ENCODE assay signal across 10 cellular contexts in genomic region chr7:16668049-16668858, GRCh38. TPM values are rescaled to one million over a fixed set of nuclear protein-coding genes. Genes with fewer than 3 reads are reported as not detected.
DNase-seq lines count a peak whose midpoint lies in the region; ATAC-seq and TF ChIP-seq lines count a peak whose summit lies in the region.
"Had no signal": no experiment of that assay in that cellular context is flagged by ENCODE, and none has a peak within 500 bp of the region (broad histone marks: within the 10 kb centered on the region; RNA-seq: fewer than 3 reads in every experiment).

No MANE protein-coding gene starts in this region.

- no peaks in the 10 kb centered on the region for H3K27me3 Mint-ChIP-seq in CD14-positive monocyte (ENCODE audit: low read depth in 3 of 3)
- H3K27me3 Mint-ChIP-seq: naive B cell had no signal

- H3K4me1 ChIP-seq in esophagus (ENCODE audit: control insufficient read depth in 2 of 2, insufficient read depth in 2 of 2, low read length in 1 of 2) = peaks cover 0 to 2% of the 10 kb centered on the region in 2 donors

- no peaks in the 10 kb centered on the region for H3K9me3 ChIP-seq in esophagus (ENCODE audit: control insufficient read depth in 2 of 2, insufficient read depth in 1 of 2, low read depth in 1 of 2, low read length in 1 of 2)

- H3K27me3 ChIP-seq in esophagus (ENCODE audit: control insufficient read depth in 1 of 2, insufficient read depth in 2 of 2, low read length in 2 of 2) = no peaks in the 10 kb centered on the region

- H3K4me3 Mint-ChIP-seq in CD14-positive monocyte = peak overlapping the region; percentile 11 to 23
- H3K4me3 Mint-ChIP-seq: naive B cell had no signal

- H3K36me3 ChIP-seq in esophagus (ENCODE audit: control insufficient read depth in 2 of 2, insufficient read depth in 2 of 2, low read length in 1 of 2) = no peaks in the 10 kb centered on the region

- 34 to 48% methylated on average over 11 of the region's 11 CpGs for WGBS in esophagus, 2 donors

- peak overlapping the region; percentile 50 to 58 for H3K27ac ChIP-seq in esophagus (ENCODE audit: low read depth in 2 of 2, low read length in 1 of 2)
- H3K27ac ChIP-seq: VCaP had no signal

- H3K4me1 Mint-ChIP-seq in CD14-positive monocyte = peaks cover 20% of the 10 kb centered on the region

- H3K4me3 ChIP-seq in esophagus (ENCODE audit: low read depth in 1 of 2, low read length in 2 of 2) = no peak overlapping the region

- peak overlapping the region; percentile 61 to 92 (median 84) for H3K27ac Mint-ChIP-seq in CD14-positive monocyte
- H3K27ac Mint-ChIP-seq: naive B cell had no signal

- intact Hi-C loops in CD14-positive monocyte (cut with micrococcal nuclease) = no loop called here

- TF ChIP-seq CTCF in CD14-positive monocyte (IDR thresholded peaks at IDR 0.05) (no peak), omental fat pad (IDR thresholded peaks at IDR 0.05) (no peak)

- peaks cover 22 to 41% of the 10 kb centered on the region in 2 donors for H3K36me3 Mint-ChIP-seq in CD14-positive monocyte

- peak; percentile 82 for DNase-seq in CD14-positive monocyte (ENCODE audit: low spot score)
- peak; percentile 82 for DNase-seq in NOMO-1 treated with dmso at 0.1 percent for 144 hours (lab: John Stamatoyannopoulos, UW; ENCODE audit: unreplicated experiment)
- peak; percentile 76 for DNase-seq in omental fat pad (ENCODE audit: low spot score)
- DNase-seq in OCI-M2 (lab: John Stamatoyannopoulos, UW; ENCODE audit: unreplicated experiment) = no peak
- DNase-seq in NCI-H446 treated with DMSO at 0.1 percent for 48 hours (lab: John Stamatoyannopoulos, UW) = no peak
- DNase-seq: naive B cell had no signal

- ATAC-seq in omental fat pad (ENCODE audit: low FRiP score) = peak; percentile 94
- no peak for ATAC-seq in GM21576 (IDR thresholded peaks at IDR 0.05; ENCODE audit: unreplicated experiment)
- no peak for ATAC-seq in GM21360 (IDR thresholded peaks at IDR 0.05; ENCODE audit: unreplicated experiment)

- peaks cover 0 to 3% (median 0%) of the 10 kb centered on the region in 7 donors for H3K9me3 Mint-ChIP-seq in CD14-positive monocyte

RNA-seq across cellular contexts. Expression of gene BZW2, which starts 22.3 kb away (rescaled TPM):
- polyA plus RNA-seq in CD14-positive monocyte (10 to 100 TPM; 36.4 to 45.2 TPM), esophagus (10 to 100 TPM; 32.9 to 47.9 TPM)
- total RNA-seq in omental fat pad = 10 to 100 TPM; 44.9 to 92.7 (median 55.4) TPM

RNA-seq across cellular contexts. Expression of gene ANKMY2, which starts 22.7 kb away (rescaled TPM):
- polyA plus RNA-seq in CD14-positive monocyte (1 to 10 TPM; 4.8 to 7.5 TPM), esophagus (1 to 10 TPM; 5.0 to 5.9 TPM)
- 10 to 100 TPM in 3 of 4 donors, 1 to 10 TPM in 1; 7.4 to 15.9 (median 11.4) TPM for total RNA-seq in omental fat pad

Comparison
In these comparisons a context has a peak if more than half of its experiments do, and no peak if none do; other contexts are left out.
1. DNase-seq: peak in CD14-positive monocyte (single experiment), NOMO-1 treated with dmso at 0.1 percent for 144 hours (single experiment) and omental fat pad (single experiment); none in OCI-M2 (single experiment) and NCI-H446 treated with DMSO at 0.1 percent for 48 hours (single experiment).